In genomic region chr20:36102809-36103596, GRCh38 we compare ENCODE assay signal across 14 cellular contexts. TPM values are rescaled to one million over a fixed set of nuclear protein-coding genes. Genes with fewer than 3 reads are reported as not detected.
A peak's percentile ranks its signal among the peaks of the same experiment; 100 is the strongest.
DNase-seq lines count a peak whose midpoint lies in the region; ATAC-seq and TF ChIP-seq lines count a peak whose summit lies in the region.
"Had no signal": no experiment of that assay in that cellular context is flagged by ENCODE, and none has a peak within 500 bp of the region (broad histone marks: within the 10 kb centered on the region; RNA-seq: fewer than 3 reads in every experiment).

No MANE protein-coding gene starts in this region.

- 68 to 73% methylated on average over 4 of the region's 4 CpGs for WGBS in GM23248 (ENCODE audit: low coverage in 1 of 2, low lambda C conversion rate in 2 of 2, missing lambda C conversion rate in 2 of 2), 2 experiments
- 69% methylated on average over 4 of the region's 4 CpGs for WGBS in hepatocyte (ENCODE audit: low lambda C conversion rate, missing lambda C conversion rate)

- in situ Hi-C loops in GM23248 (cut with MboI) = no loop called here

- H3K9me3 Mint-ChIP-seq in nephron progenitor cell = no peaks in the 10 kb centered on the region
- no peaks in the 10 kb centered on the region for H3K9me3 Mint-ChIP-seq in stimulated activated naive B cell treated with anti-CD40 and anti-IgM and Interleukin-4, amounts not matched to agents 10 μg/mL and 1 μg/mL and 100 μg/mL, for 72 hours
- H3K9me3 Mint-ChIP-seq: activated T-helper 1 cell treated with anti-CD3 and anti-CD28 coated beads, Interleukin-12 subunit alpha, Interleukin-12 subunit beta, Interleukin-2, Interleukin-4 antibody, amounts not matched to agents 30 ng/mL and 10 ng/mL and 1 ng/mL, durations not matched to agents 14 hours and 24 hours and 36 hours had no signal

- peak; percentile 19 for ATAC-seq in sciatic nerve
- no peak for ATAC-seq in GM21825 (IDR thresholded peaks at IDR 0.05; ENCODE audit: unreplicated experiment)
- no peak for ATAC-seq in stimulated activated naive B cell treated with anti-CD40 and anti-IgM and Interleukin-4, amounts not matched to agents 10 μg/mL and 1 μg/mL and 100 μg/mL, for 72 hours (replicated peaks)

- no peaks in the 10 kb centered on the region for H3K36me3 Mint-ChIP-seq in nephron progenitor cell (ENCODE audit: low read depth)
- H3K36me3 Mint-ChIP-seq in stimulated activated naive B cell treated with anti-CD40 and anti-IgM and Interleukin-4, amounts not matched to agents 10 μg/mL and 1 μg/mL and 100 μg/mL, for 72 hours = no peaks in the 10 kb centered on the region

- H3K36me3 ChIP-seq in GM23248 (ENCODE audit: low read depth) (no peaks in the 10 kb centered on the region), hepatocyte (replicated peaks; ENCODE audit: insufficient read depth, low read depth) (no peaks in the 10 kb centered on the region)

- H2AFZ ChIP-seq in GM23248 = no peak overlapping the region
- no peak overlapping the region for H2AFZ ChIP-seq in hepatocyte

- no peak overlapping the region for H3K4me3 Mint-ChIP-seq in nephron progenitor cell
- H3K4me3 Mint-ChIP-seq in stimulated activated naive B cell treated with anti-CD40 and anti-IgM and Interleukin-4, amounts not matched to agents 10 μg/mL and 1 μg/mL and 100 μg/mL, for 72 hours = no peak overlapping the region
- H3K4me3 Mint-ChIP-seq: activated T-helper 1 cell treated with anti-CD3 and anti-CD28 coated beads, Interleukin-12 subunit alpha, Interleukin-12 subunit beta, Interleukin-2, Interleukin-4 antibody, amounts not matched to agents 30 ng/mL and 10 ng/mL and 1 ng/mL, durations not matched to agents 14 hours and 24 hours and 36 hours had no signal

- H3K9me2 ChIP-seq in GM23248 (ENCODE audit: insufficient read depth) (no peaks in the 10 kb centered on the region), hepatocyte (replicated peaks; ENCODE audit: insufficient read depth) (no peaks in the 10 kb centered on the region)

- H3K4me1 ChIP-seq in GM23248 (ENCODE audit: insufficient read depth) = peaks cover 19% of the 10 kb centered on the region
- H3K4me1 ChIP-seq in hepatocyte (ENCODE audit: insufficient read depth) = peaks cover 24% of the 10 kb centered on the region

- no peak overlapping the region for H3K9ac ChIP-seq in GM23248

- no peaks in the 10 kb centered on the region for H3K9me3 ChIP-seq in GM23248 (ENCODE audit: low read depth)
- no peaks in the 10 kb centered on the region for H3K9me3 ChIP-seq in hepatocyte (ENCODE audit: low read depth)

- no peak overlapping the region for H3K27ac Mint-ChIP-seq in nephron progenitor cell
- no peak overlapping the region for H3K27ac Mint-ChIP-seq in stimulated activated naive B cell treated with anti-CD40 and anti-IgM and Interleukin-4, amounts not matched to agents 10 μg/mL and 1 μg/mL and 100 μg/mL, for 72 hours
- H3K27ac Mint-ChIP-seq: activated T-helper 1 cell treated with anti-CD3 and anti-CD28 coated beads, Interleukin-12 subunit alpha, Interleukin-12 subunit beta, Interleukin-2, Interleukin-4 antibody, amounts not matched to agents 30 ng/mL and 10 ng/mL and 1 ng/mL, durations not matched to agents 14 hours and 24 hours and 36 hours had no signal

- H3K4me1 Mint-ChIP-seq in nephron progenitor cell = peaks cover 25% of the 10 kb centered on the region
- H3K4me1 Mint-ChIP-seq in stimulated activated naive B cell treated with anti-CD40 and anti-IgM and Interleukin-4, amounts not matched to agents 10 μg/mL and 1 μg/mL and 100 μg/mL, for 72 hours = peaks cover 8 to 10% of the 10 kb centered on the region in 2 donors

- H4K20me1 ChIP-seq in GM23248 (ENCODE audit: insufficient read depth) (no peaks in the 10 kb centered on the region), hepatocyte (ENCODE audit: insufficient read depth, poor library complexity, severe bottlenecking) (no peaks in the 10 kb centered on the region)

- H3F3A ChIP-seq in GM23248 (ENCODE audit: insufficient read depth) = peaks cover 7% of the 10 kb centered on the region

- TF ChIP-seq CTCF in hepatocyte (IDR thresholded peaks at IDR 0.05; ENCODE audit: poor library complexity) = no peak
- no peak for TF ChIP-seq CTCF in nephron progenitor cell (IDR thresholded peaks at IDR 0.05)

- peak overlapping the region; percentile 20 for H3K4me2 ChIP-seq in GM23248 (ENCODE audit: unreplicated experiment)
- peak overlapping the region; percentile 25 for H3K4me2 ChIP-seq in hepatocyte
- H3K4me2 ChIP-seq: smooth muscle cell had no signal

- H3K4me3 ChIP-seq in GM23248 (no peak overlapping the region), hepatocyte (no peak overlapping the region)
- H3K4me3 ChIP-seq: coronary artery, smooth muscle cell had no signal

- DNase-seq in GM23248 = peak; percentile 66
- DNase-seq in RPMI8226 = peak; percentile 61
- DNase-seq in hepatocyte (ENCODE audit: low spot score) = peak; percentile 58
- no peak for DNase-seq in sciatic nerve (ENCODE audit: low spot score)
- DNase-seq in nephron progenitor cell = no peak
- no peak for DNase-seq in activated CD4-positive, CD25-positive, alpha-beta regulatory T cell treated with anti-CD3 and anti-CD28 coated beads, Interleukin-2, amount 50 U/mL, for 72 hours
- DNase-seq in stimulated activated naive B cell treated with anti-CD40 and anti-IgM and Interleukin-4, amounts not matched to agents 10 μg/mL and 1 μg/mL and 100 μg/mL, for 72 hours = no peak
- DNase-seq: activated CD4-positive, alpha-beta T cell treated with anti-CD3 and anti-CD28 coated beads, Interleukin-2, amount 50 U/mL, for 4 hours; amygdala had no signal

- H3K27me3 ChIP-seq in GM23248 (replicated peaks; ENCODE audit: insufficient read depth) (no peaks in the 10 kb centered on the region), hepatocyte (no peaks in the 10 kb centered on the region)

- intact Hi-C loops in sciatic nerve (cut with DNase I) = no loop called here

- H3K27me3 Mint-ChIP-seq in nephron progenitor cell (ENCODE audit: low read depth, poor library complexity) = peaks cover 10% of the 10 kb centered on the region
- peaks cover 0 to 9% of the 10 kb centered on the region in 2 donors for H3K27me3 Mint-ChIP-seq in stimulated activated naive B cell treated with anti-CD40 and anti-IgM and Interleukin-4, amounts not matched to agents 10 μg/mL and 1 μg/mL and 100 μg/mL, for 72 hours

- H3K79me2 ChIP-seq in GM23248 (ENCODE audit: insufficient read depth) (no peaks in the 10 kb centered on the region), hepatocyte (peaks cover 21% of the 10 kb centered on the region)

- H3K27ac ChIP-seq in GM23248 = no peak overlapping the region
- H3K27ac ChIP-seq in hepatocyte = peak overlapping the region; percentile 54
- H3K27ac ChIP-seq: C4-2B had no signal

RNA-seq across cellular contexts. Expression of gene EPB41L1, which starts 51.5 kb away (rescaled TPM):
- 16.2 and 19.2 TPM in 2 replicates for total RNA-seq in GM23248 (2014; rRNA removed; shearing (Covaris generic))
- polyA plus RNA-seq in GM23248 (2016; fragmentation: Nextera tagmentation; extraction: Ambion mirVana) (15.4 and 17.0 TPM in 2 replicates), hepatocyte (21.4 and 25.2 TPM in 2 replicates)
- total RNA-seq in hepatocyte (32.6 and 36.4 TPM in 2 replicates), sciatic nerve (53.2 TPM)

Comparison
In these comparisons a context has a peak if more than half of its experiments do, and no peak if none do; other contexts are left out.
1. DNase-seq: peak in GM23248 (single experiment), RPMI8226 (single experiment) and hepatocyte (single experiment); none in sciatic nerve (single experiment), nephron progenitor cell (single experiment), activated CD4-positive, CD25-positive, alpha-beta regulatory T cell treated with anti-CD3 and anti-CD28 coated beads, Interleukin-2, amount 50 U/mL, for 72 hours (single experiment) and stimulated activated naive B cell treated with anti-CD40 and anti-IgM and Interleukin-4, amounts not matched to agents 10 μg/mL and 1 μg/mL and 100 μg/mL, for 72 hours (single experiment).